Comparison of ENCODE assay signal across 17 cellular contexts in genomic region chr1:188584119-188584518, GRCh38.
"Had no signal": no experiment of that assay in that cellular context is flagged by ENCODE, and none has a peak within 500 bp of the region (broad histone marks: within the 10 kb centered on the region; RNA-seq: fewer than 3 reads in every experiment).

No MANE protein-coding gene starts in this region.

- H3K27me3 Mint-ChIP-seq: naive thymus-derived CD4-positive, alpha-beta T cell had no signal

- DNase-seq: endodermal cell; gastrocnemius medialis; heart right ventricle; hypothalamus; kidney glomerular epithelial cell; mammary epithelial cell; naive thymus-derived CD4-positive, alpha-beta T cell; nephron progenitor cell; posterior cingulate gyrus; stimulated activated CD4-positive, alpha-beta T cell treated with anti-CD3 and anti-CD28 coated beads, Interleukin-2, amount 100 ng/mL, for 24 hours; stimulated activated CD4-positive, alpha-beta T cell treated with anti-CD3 and anti-CD28 coated beads, Interleukin-4, amount 100 ng/mL, for 4 hours; stimulated activated naive CD4-positive, alpha-beta T cell; stomach; substantia nigra; transverse colon had no signal

- H3K27me3 ChIP-seq: gastrocnemius medialis, heart right ventricle, stomach, transverse colon had no signal

- H3K9me3 Mint-ChIP-seq: endodermal cell, nephron progenitor cell had no signal

- H3K36me3 ChIP-seq: gastrocnemius medialis, heart right ventricle, stomach, thoracic aorta, transverse colon had no signal

- H3K4me3 ChIP-seq: gastrocnemius medialis, heart right ventricle, stomach, thoracic aorta, transverse colon had no signal

- ATAC-seq: gastrocnemius medialis; heart right ventricle; naive thymus-derived CD4-positive, alpha-beta T cell; sciatic nerve had no signal

- H3K36me3 Mint-ChIP-seq: naive thymus-derived CD4-positive, alpha-beta T cell had no signal

- H3K4me1 Mint-ChIP-seq: endodermal cell; naive thymus-derived CD4-positive, alpha-beta T cell; nephron progenitor cell had no signal

- H3K4me3 Mint-ChIP-seq: endodermal cell; naive thymus-derived CD4-positive, alpha-beta T cell; nephron progenitor cell had no signal

- H3K9me3 ChIP-seq: gastrocnemius medialis, stomach, thoracic aorta, transverse colon had no signal

- H3K27ac Mint-ChIP-seq: endodermal cell; naive thymus-derived CD4-positive, alpha-beta T cell; nephron progenitor cell had no signal

- H3K4me1 ChIP-seq: gastrocnemius medialis, heart right ventricle, stomach, transverse colon had no signal
